Comparison of ENCODE assay signal across 2 cellular contexts in the genomic region with DNA sequence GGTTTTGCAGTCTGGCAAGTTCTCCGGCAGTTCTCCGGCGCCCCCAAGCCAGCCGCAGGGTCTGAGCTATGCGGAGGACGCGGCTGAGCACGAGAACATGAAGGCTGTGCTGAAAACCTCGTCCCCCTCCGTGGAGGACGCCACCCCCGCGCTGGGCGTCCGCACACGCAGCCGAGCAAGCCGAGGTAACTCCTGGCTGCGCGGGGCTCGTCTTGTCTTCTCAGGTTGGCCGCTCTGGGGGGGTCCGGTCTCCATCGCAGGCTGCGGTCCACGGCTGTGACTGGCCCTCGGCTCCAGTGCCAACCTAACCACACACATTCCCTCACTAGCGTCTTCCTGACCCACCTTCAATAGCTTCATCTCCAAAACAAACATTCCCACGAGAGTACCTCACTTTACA.
TF ChIP-seq lines count a peak whose summit lies in the region.

No MANE protein-coding gene starts in this region.

TF ChIP-seq in H1, 55 proteins besides CTCF, POLR2A, EP300 and RAD21:
- TF ChIP-seq ASH2L (IDR thresholded peaks at IDR 0.05; ENCODE audit: low read length) (no peak), CEBPB (IDR thresholded peaks at IDR 0.05; ENCODE audit: low read depth, low read length) (no peak), CBX8 (IDR thresholded peaks at IDR 0.05; ENCODE audit: borderline replicate concordance, low read depth, low read length) (no peak), SP4 (IDR thresholded peaks at IDR 0.05; ENCODE audit: low read length) (no peak), TEAD4 (IDR thresholded peaks at IDR 0.05; ENCODE audit: low read depth, low read length) (no peak), KDM4A (IDR thresholded peaks at IDR 0.05; ENCODE audit: low read depth, low read length, severe bottlenecking) (no peak), KDM1A (IDR thresholded peaks at IDR 0.05; ENCODE audit: borderline replicate concordance, low read length) (no peak)
- TF ChIP-seq, protein P1, sequence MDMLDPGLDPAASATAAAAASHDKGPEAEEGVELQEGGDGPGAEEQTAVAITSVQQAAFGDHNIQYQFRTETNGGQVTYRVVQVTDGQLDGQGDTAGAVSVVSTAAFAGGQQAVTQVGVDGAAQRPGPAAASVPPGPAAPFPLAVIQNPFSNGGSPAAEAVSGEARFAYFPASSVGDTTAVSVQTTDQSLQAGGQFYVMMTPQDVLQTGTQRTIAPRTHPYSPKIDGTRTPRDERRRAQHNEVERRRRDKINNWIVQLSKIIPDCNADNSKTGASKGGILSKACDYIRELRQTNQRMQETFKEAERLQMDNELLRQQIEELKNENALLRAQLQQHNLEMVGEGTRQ (IDR thresholded peaks at IDR 0.05; ENCODE audit: low read length), result no peak
- TF ChIP-seq, protein P2, sequence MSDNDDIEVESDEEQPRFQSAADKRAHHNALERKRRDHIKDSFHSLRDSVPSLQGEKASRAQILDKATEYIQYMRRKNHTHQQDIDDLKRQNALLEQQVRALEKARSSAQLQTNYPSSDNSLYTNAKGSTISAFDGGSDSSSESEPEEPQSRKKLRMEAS (IDR thresholded peaks at IDR 0.05), result no peak

TF ChIP-seq in HepG2, 621 proteins besides CTCF, POLR2A, EP300 and RAD21:
- TF ChIP-seq ARNT (IDR thresholded peaks at IDR 0.05) (no peak), ZNF17 (CRISPR knock-in tag; IDR thresholded peaks at IDR 0.05) (no peak), ZNF670 (CRISPR knock-in tag; IDR thresholded peaks at IDR 0.05; ENCODE audit: borderline replicate concordance) (no peak), JARID2 (CRISPR knock-in tag; IDR thresholded peaks at IDR 0.05; ENCODE audit: insufficient replicate concordance) (no peak), ZNF629 (CRISPR knock-in tag; conservative IDR thresholded peaks at IDR 0.05) (no peak), TGIF2 (CRISPR knock-in tag; IDR thresholded peaks at IDR 0.05) (no peak), ZNF556 (CRISPR knock-in tag; IDR thresholded peaks at IDR 0.05; ENCODE audit: borderline replicate concordance) (no peak), ZNF230 (CRISPR knock-in tag; IDR thresholded peaks at IDR 0.05) (no peak), NR2F2 (IDR thresholded peaks at IDR 0.05; ENCODE audit: borderline replicate concordance, low read depth) (no peak), IRF2 (CRISPR knock-in tag; IDR thresholded peaks at IDR 0.05) (no peak), SMAD3 (CRISPR knock-in tag; IDR thresholded peaks at IDR 0.05) (no peak), MZF1 (CRISPR knock-in tag; IDR thresholded peaks at IDR 0.05; ENCODE audit: borderline replicate concordance) (no peak), BRD4 (CRISPR knock-in tag; IDR thresholded peaks at IDR 0.05) (no peak), CC2D1A (CRISPR knock-in tag; IDR thresholded peaks at IDR 0.05) (no peak), NCOA1 (CRISPR knock-in tag; IDR thresholded peaks at IDR 0.05) (no peak)
- TF ChIP-seq, protein P3, sequence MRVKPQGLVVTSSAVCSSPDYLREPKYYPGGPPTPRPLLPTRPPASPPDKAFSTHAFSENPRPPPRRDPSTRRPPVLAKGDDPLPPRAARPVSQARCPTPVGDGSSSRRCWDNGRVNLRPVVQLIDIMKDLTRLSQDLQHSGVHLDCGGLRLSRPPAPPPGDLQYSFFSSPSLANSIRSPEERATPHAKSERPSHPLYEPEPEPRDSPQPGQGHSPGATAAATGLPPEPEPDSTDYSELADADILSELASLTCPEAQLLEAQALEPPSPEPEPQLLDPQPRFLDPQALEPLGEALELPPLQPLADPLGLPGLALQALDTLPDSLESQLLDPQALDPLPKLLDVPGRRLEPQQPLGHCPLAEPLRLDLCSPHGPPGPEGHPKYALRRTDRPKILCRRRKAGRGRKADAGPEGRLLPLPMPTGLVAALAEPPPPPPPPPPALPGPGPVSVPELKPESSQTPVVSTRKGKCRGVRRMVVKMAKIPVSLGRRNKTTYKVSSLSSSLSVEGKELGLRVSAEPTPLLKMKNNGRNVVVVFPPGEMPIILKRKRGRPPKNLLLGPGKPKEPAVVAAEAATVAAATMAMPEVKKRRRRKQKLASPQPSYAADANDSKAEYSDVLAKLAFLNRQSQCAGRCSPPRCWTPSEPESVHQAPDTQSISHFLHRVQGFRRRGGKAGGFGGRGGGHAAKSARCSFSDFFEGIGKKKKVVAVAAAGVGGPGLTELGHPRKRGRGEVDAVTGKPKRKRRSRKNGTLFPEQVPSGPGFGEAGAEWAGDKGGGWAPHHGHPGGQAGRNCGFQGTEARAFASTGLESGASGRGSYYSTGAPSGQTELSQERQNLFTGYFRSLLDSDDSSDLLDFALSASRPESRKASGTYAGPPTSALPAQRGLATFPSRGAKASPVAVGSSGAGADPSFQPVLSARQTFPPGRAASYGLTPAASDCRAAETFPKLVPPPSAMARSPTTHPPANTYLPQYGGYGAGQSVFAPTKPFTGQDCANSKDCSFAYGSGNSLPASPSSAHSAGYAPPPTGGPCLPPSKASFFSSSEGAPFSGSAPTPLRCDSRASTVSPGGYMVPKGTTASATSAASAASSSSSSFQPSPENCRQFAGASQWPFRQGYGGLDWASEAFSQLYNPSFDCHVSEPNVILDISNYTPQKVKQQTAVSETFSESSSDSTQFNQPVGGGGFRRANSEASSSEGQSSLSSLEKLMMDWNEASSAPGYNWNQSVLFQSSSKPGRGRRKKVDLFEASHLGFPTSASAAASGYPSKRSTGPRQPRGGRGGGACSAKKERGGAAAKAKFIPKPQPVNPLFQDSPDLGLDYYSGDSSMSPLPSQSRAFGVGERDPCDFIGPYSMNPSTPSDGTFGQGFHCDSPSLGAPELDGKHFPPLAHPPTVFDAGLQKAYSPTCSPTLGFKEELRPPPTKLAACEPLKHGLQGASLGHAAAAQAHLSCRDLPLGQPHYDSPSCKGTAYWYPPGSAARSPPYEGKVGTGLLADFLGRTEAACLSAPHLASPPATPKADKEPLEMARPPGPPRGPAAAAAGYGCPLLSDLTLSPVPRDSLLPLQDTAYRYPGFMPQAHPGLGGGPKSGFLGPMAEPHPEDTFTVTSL (CRISPR knock-in tag; IDR thresholded peaks at IDR 0.05; ENCODE audit: borderline replicate concordance), result no peak
- TF ChIP-seq, protein P4, sequence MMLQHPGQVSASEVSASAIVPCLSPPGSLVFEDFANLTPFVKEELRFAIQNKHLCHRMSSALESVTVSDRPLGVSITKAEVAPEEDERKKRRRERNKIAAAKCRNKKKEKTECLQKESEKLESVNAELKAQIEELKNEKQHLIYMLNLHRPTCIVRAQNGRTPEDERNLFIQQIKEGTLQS (CRISPR knock-in tag; IDR thresholded peaks at IDR 0.05), result no peak
- TF ChIP-seq, protein P5, sequence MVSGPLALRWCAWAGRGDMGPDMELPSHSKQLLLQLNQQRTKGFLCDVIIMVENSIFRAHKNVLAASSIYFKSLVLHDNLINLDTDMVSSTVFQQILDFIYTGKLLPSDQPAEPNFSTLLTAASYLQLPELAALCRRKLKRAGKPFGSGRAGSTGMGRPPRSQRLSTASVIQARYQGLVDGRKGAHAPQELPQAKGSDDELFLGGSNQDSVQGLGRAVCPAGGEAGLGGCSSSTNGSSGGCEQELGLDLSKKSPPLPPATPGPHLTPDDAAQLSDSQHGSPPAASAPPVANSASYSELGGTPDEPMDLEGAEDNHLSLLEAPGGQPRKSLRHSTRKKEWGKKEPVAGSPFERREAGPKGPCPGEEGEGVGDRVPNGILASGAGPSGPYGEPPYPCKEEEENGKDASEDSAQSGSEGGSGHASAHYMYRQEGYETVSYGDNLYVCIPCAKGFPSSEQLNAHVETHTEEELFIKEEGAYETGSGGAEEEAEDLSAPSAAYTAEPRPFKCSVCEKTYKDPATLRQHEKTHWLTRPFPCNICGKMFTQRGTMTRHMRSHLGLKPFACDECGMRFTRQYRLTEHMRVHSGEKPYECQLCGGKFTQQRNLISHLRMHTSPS (CRISPR knock-in tag; IDR thresholded peaks at IDR 0.05; ENCODE audit: low read depth), result no peak
- TF ChIP-seq, protein P6, sequence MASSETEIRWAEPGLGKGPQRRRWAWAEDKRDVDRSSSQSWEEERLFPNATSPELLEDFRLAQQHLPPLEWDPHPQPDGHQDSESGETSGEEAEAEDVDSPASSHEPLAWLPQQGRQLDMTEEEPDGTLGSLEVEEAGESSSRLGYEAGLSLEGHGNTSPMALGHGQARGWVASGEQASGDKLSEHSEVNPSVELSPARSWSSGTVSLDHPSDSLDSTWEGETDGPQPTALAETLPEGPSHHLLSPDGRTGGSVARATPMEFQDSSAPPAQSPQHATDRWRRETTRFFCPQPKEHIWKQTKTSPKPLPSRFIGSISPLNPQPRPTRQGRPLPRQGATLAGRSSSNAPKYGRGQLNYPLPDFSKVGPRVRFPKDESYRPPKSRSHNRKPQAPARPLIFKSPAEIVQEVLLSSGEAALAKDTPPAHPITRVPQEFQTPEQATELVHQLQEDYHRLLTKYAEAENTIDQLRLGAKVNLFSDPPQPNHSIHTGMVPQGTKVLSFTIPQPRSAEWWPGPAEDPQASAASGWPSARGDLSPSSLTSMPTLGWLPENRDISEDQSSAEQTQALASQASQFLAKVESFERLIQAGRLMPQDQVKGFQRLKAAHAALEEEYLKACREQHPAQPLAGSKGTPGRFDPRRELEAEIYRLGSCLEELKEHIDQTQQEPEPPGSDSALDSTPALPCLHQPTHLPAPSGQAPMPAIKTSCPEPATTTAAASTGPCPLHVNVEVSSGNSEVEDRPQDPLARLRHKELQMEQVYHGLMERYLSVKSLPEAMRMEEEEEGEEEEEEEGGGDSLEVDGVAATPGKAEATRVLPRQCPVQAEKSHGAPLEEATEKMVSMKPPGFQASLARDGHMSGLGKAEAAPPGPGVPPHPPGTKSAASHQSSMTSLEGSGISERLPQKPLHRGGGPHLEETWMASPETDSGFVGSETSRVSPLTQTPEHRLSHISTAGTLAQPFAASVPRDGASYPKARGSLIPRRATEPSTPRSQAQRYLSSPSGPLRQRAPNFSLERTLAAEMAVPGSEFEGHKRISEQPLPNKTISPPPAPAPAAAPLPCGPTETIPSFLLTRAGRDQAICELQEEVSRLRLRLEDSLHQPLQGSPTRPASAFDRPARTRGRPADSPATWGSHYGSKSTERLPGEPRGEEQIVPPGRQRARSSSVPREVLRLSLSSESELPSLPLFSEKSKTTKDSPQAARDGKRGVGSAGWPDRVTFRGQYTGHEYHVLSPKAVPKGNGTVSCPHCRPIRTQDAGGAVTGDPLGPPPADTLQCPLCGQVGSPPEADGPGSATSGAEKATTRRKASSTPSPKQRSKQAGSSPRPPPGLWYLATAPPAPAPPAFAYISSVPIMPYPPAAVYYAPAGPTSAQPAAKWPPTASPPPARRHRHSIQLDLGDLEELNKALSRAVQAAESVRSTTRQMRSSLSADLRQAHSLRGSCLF (CRISPR knock-in tag; IDR thresholded peaks at IDR 0.05; ENCODE audit: borderline replicate concordance), result no peak
TF ChIP-seq in HepG2: peak in this region for 0.
